Comparison of ENCODE assay signal across 33 cellular contexts in genomic region chr1:56967355-56967754, GRCh38. TPM values are rescaled to one million over a fixed set of nuclear protein-coding genes. Genes with fewer than 3 reads are reported as not detected.
"Had no signal": no experiment of that assay in that cellular context is flagged by ENCODE, and none has a peak within 500 bp of the region (broad histone marks: within the 10 kb centered on the region; RNA-seq: fewer than 3 reads in every experiment).

No MANE protein-coding gene starts in this region.

- H3K27ac ChIP-seq: colonic mucosa, epithelial cell of prostate, esophagus squamous epithelium, gastrocnemius medialis, heart right ventricle, left ventricle myocardium inferior, lower lobe of right lung had no signal

- H3K4me3 ChIP-seq: colonic mucosa, esophagus squamous epithelium, gastrocnemius medialis, heart right ventricle, left ventricle myocardium inferior, lower lobe of right lung, mucosa of descending colon had no signal

- H3K9me3 Mint-ChIP-seq: dendritic cell treated with granulocyte-macrophage colony-stimulating factor and Interleukin-4, amounts not matched to agents 40 ng/mL and 50 ng/mL, for 4 days; endodermal cell had no signal

- H3K4me1 Mint-ChIP-seq: mesothelial cell of epicardium, naive B cell had no signal

- H3K27ac Mint-ChIP-seq: dendritic cell treated with granulocyte-macrophage colony-stimulating factor and Interleukin-4, amounts not matched to agents 40 ng/mL and 50 ng/mL, for 4 days; effector memory CD8-positive, alpha-beta T cell; endodermal cell; mesothelial cell of epicardium; naive B cell had no signal

- H3K36me3 Mint-ChIP-seq: mesothelial cell of epicardium, naive B cell had no signal

- FAIRE-seq: endometrium, islet of Langerhans, keratinocyte had no signal

- H3K4me3 Mint-ChIP-seq: dendritic cell treated with granulocyte-macrophage colony-stimulating factor and Interleukin-4, amounts not matched to agents 40 ng/mL and 50 ng/mL, for 4 days; effector memory CD8-positive, alpha-beta T cell; endodermal cell; mesothelial cell of epicardium; naive B cell had no signal

- H3K27me3 Mint-ChIP-seq: dendritic cell treated with granulocyte-macrophage colony-stimulating factor and Interleukin-4, amounts not matched to agents 40 ng/mL and 50 ng/mL, for 4 days had no signal

- H3K4me1 ChIP-seq: colonic mucosa, esophagus squamous epithelium, gastrocnemius medialis, heart right ventricle, left ventricle myocardium inferior, lower lobe of right lung had no signal

- H3K27me3 ChIP-seq: colonic mucosa, esophagus squamous epithelium, gastrocnemius medialis had no signal

- H3K36me3 ChIP-seq: colonic mucosa, esophagus squamous epithelium, gastrocnemius medialis, heart right ventricle, left ventricle myocardium inferior, lower lobe of right lung had no signal

- H3K9me3 ChIP-seq: colonic mucosa, esophagus squamous epithelium, gastrocnemius medialis, left ventricle myocardium inferior, lower lobe of right lung, mucosa of descending colon had no signal

- ATAC-seq: effector memory CD8-positive, alpha-beta T cell; esophagus mucosa; gastrocnemius medialis; heart right ventricle; left cardiac atrium; mucosa of descending colon had no signal

- DNase-seq: colonic mucosa; cortex of kidney; effector CD8-positive, alpha-beta T cell; effector memory CD8-positive, alpha-beta T cell; endodermal cell; esophagus squamous epithelium; foreskin fibroblast; foreskin melanocyte; gastrocnemius medialis; glutamatergic neuron; head of caudate nucleus; heart right ventricle; hippocampal formation; left cardiac atrium; left ventricle myocardium inferior; lower lobe of right lung; mesenchymal stem cell; mucosa of descending colon; naive B cell had no signal

RNA-seq across cellular contexts. Expression of gene C8B, which starts 1.5 kb away (rescaled TPM):
- total RNA-seq: colonic mucosa, dermis microvascular lymphatic vessel endothelial cell, endodermal cell, esophagus mucosa, glomerular endothelial cell, heart right ventricle, kidney epithelial cell, left cardiac atrium, left ventricle myocardium inferior, lower leg skin, lung microvascular endothelial cell, mesenteric fat pad, mesothelial cell of epicardium, mucosa of descending colon, myocyte had no signal
- polyA plus RNA-seq: heart right ventricle had no signal
